ENCODE assay signal across 8 cellular contexts in the genomic region with DNA sequence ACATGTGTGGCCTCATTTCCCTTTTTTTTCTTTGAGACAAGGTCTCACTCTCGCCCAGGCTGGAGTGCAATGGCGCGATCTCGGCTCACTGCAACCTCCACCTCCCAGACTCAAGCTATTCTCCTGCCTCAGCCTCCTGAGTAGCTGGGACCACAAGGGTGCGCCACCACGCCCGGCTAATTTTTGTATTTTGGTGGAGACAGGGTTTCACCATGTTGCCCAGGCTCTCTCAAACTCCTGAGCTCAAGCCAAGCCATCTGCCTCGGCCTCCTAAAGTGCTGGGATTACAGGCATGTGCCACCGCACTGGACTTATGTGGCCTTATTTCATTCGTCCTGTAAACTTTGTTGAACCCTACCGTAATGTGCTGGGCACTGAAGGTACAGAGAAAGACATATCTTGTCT. TPM values are rescaled to one million over a fixed set of nuclear protein-coding genes. Genes with fewer than 3 reads are reported as not detected.
DNase-seq lines count a peak whose midpoint lies in the region; TF ChIP-seq lines count a peak whose summit lies in the region.

No MANE protein-coding gene starts in this region.

- H3K4me3 ChIP-seq in Peyer's patch = peak overlapping the region; percentile 47 to 79 (median 60)
- peak overlapping the region; percentile 92 for H3K4me3 ChIP-seq in adipocyte (ENCODE audit: low read length)
- peak overlapping the region; percentile 91 for H3K4me3 ChIP-seq in iPS-18a (ENCODE audit: low read length)

- TF ChIP-seq POLR2A in Peyer's patch (IDR thresholded peaks at IDR 0.05) = no peak

- H3K9me3 ChIP-seq in Peyer's patch (no peaks in the 10 kb centered on the region), adipocyte (ENCODE audit: control insufficient read depth, low read length) (no peaks in the 10 kb centered on the region), iPS-18a (ENCODE audit: control insufficient read depth, low read depth, low read length) (no peaks in the 10 kb centered on the region)

- H3K36me3 ChIP-seq in Peyer's patch = no peaks in the 10 kb centered on the region
- H3K36me3 ChIP-seq in adipocyte (ENCODE audit: control insufficient read depth, insufficient read depth, low read length, severe bottlenecking) = no peaks in the 10 kb centered on the region
- no peaks in the 10 kb centered on the region for H3K36me3 ChIP-seq in iPS-18a (ENCODE audit: control insufficient read depth, low read depth, low read length)

- H3K9ac ChIP-seq in adipocyte (ENCODE audit: low read length) (peak overlapping the region; percentile 92), iPS-18a (ENCODE audit: low read length) (peak overlapping the region; percentile 90)

- peak overlapping the region; percentile 89 to 98 (median 96) for H3K27ac ChIP-seq in Peyer's patch
- H3K27ac ChIP-seq in iPS-18a (ENCODE audit: low read length) = peak overlapping the region; percentile 95

- peaks cover 0 to 14% (median 5%) of the 10 kb centered on the region in 4 donors for H3K4me1 ChIP-seq in Peyer's patch
- peaks cover 48% of the 10 kb centered on the region for H3K4me1 ChIP-seq in adipocyte (ENCODE audit: control insufficient read depth, insufficient read depth, low read length)
- peaks cover 15% of the 10 kb centered on the region for H3K4me1 ChIP-seq in iPS-18a (ENCODE audit: control insufficient read depth, low read depth, low read length)

- TF ChIP-seq CTCF in Peyer's patch (IDR thresholded peaks at IDR 0.05) = peak in 1 of 6 experiments; percentile 16

- no peaks in the 10 kb centered on the region for H3K27me3 ChIP-seq in Peyer's patch
- no peaks in the 10 kb centered on the region for H3K27me3 ChIP-seq in adipocyte (replicated peaks; ENCODE audit: control insufficient read depth, insufficient read depth, low read length)
- H3K27me3 ChIP-seq in iPS-18a (ENCODE audit: control insufficient read depth, insufficient read depth, low read length) = no peaks in the 10 kb centered on the region

- peak; percentile 24 to 38 for DNase-seq in activated CD4-positive, alpha-beta T cell treated with anti-CD3 and anti-CD28 coated beads for 24 hours (ENCODE audit: low read depth in 2 of 2)
- no peak for DNase-seq in activated CD4-positive, alpha-beta T cell treated with anti-CD3 and anti-CD28 coated beads for 1 hour
- DNase-seq in Peyer's patch (peak in 1 of 3 donors; percentile 58), adipocyte (ENCODE audit: low read depth) (peak; percentile 15), 8988T (no peak), HPDE6-E6E7 (ENCODE audit: extremely low spot score) (no peak)
- DNase-seq in stimulated activated CD4-positive, alpha-beta T cell treated with anti-CD3 and anti-CD28 coated beads, Interleukin-4, amount 100 ng/mL, for 24 hours = peak; percentile 48

RNA-seq across cellular contexts. Expression of a gene that starts 0.6 kb away (rescaled TPM):
- total RNA-seq in Peyer's patch = 10 to 100 TPM in 2 of 4 donors, 1 to 10 TPM in 2; 7.5 to 20.6 (median 10.6) TPM

Comparison
In these comparisons a context has a peak if more than half of its experiments do, and no peak if none do; other contexts are left out.
1. DNase-seq: peak in activated CD4-positive, alpha-beta T cell treated with anti-CD3 and anti-CD28 coated beads for 24 hours (2 of 2), adipocyte (single experiment) and stimulated activated CD4-positive, alpha-beta T cell treated with anti-CD3 and anti-CD28 coated beads, Interleukin-4, amount 100 ng/mL, for 24 hours (single experiment); none in activated CD4-positive, alpha-beta T cell treated with anti-CD3 and anti-CD28 coated beads for 1 hour (single experiment), 8988T (single experiment) and HPDE6-E6E7 (single experiment).
2. Peak in every context shown above with its lines, with median percentiles within 50 percentile points of each other: H3K4me3 ChIP-seq.